In the genomic region with DNA sequence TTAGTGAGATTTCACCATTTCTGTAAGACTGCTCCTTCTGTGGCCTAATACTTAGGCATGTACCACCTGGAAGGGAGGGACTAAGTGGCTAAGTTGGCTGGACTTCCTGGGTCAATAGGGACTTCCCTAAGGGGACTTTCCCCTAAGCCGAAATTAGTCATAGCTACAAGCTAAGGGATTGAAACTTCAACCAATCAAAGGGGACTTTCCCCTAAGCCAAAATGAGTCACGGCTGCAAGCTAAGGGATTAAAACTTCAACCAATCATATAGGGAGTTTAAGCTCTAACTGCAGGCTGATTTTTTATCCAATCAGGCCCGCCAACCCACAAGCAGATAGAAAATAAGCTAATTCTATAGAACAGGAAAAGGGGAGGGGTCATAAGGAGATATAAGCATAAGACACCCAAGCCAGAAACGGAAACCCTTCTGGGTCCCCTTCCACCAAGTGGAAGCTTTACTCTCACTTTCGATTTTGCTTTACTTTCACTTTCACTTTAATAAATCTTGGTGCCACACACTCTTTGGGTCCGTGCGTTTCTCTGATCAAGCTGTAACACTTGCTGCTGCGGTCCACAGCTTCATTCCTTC, we compare ENCODE assay signal across 8 cellular contexts.
A peak's percentile ranks its signal among the peaks of the same experiment; 100 is the strongest.
DNase-seq lines count a peak whose midpoint lies in the region; ATAC-seq, FAIRE-seq and TF ChIP-seq lines count a peak whose summit lies in the region.

No MANE protein-coding gene starts in this region.

- H3K27ac ChIP-seq in coronary artery (no peak overlapping the region), heart right ventricle (no peak overlapping the region)

- no peaks in the 10 kb centered on the region for H3K36me3 ChIP-seq in heart right ventricle

- TF ChIP-seq CTCF in coronary artery (IDR thresholded peaks at IDR 0.05), result no peak
- TF ChIP-seq CTCF in GM10248 (IDR thresholded peaks at IDR 0.05; ENCODE audit: control extremely low read depth, extremely low read depth, low read depth, missing control alignments), result no peak
- TF ChIP-seq CTCF in heart right ventricle (IDR thresholded peaks at IDR 0.05), result no peak

- H3K4me1 ChIP-seq in heart right ventricle, result no peaks in the 10 kb centered on the region

- intact Hi-C loops in heart right ventricle (cut with DNase I), result no loop called here

- ATAC-seq in GM21515 (IDR thresholded peaks at IDR 0.05; ENCODE audit: unreplicated experiment) (peak; percentile 66), HG03558 (IDR thresholded peaks at IDR 0.05; ENCODE audit: extremely low read depth, unreplicated experiment) (peak; percentile 61), heart right ventricle (no peak)

- FAIRE-seq in GM18507 (lab: Jason Lieb, UNC), result peak; percentile 84

- DNase-seq in GM18507 (ENCODE audit: extremely low spot score, insufficient read length, low read depth) (no peak), coronary artery (ENCODE audit: low spot score) (no peak), GM10248 (ENCODE audit: extremely low spot score) (no peak), putamen (ENCODE audit: low spot score) (no peak), heart right ventricle (no peak), GM03348 (ENCODE audit: low spot score) (no peak)

- H3K4me3 ChIP-seq in coronary artery, result peak overlapping the region; percentile 39
- peak overlapping the region in 2 of 10 donors; percentile 1 to 24 for H3K4me3 ChIP-seq in heart right ventricle

- peaks cover 0 to 9% (median 0%) of the 10 kb centered on the region in 11 donors for H3K9me3 ChIP-seq in heart right ventricle

- WGBS in heart right ventricle, 2 donors, result 73 to 91% methylated on average over 8 of the region's 8 CpGs

- CTCF ChIA-PET in GM10248 (lab: Yijun Ruan, JAX), result interaction anchor here (0.8 kb wide), 1 partner anchor 9 kb away, joined by 3 read pairs; no protein-coding TSS in a partner anchor

- H3K27me3 ChIP-seq in heart right ventricle, result no peaks in the 10 kb centered on the region

- POLR2A ChIA-PET in GM10248 (lab: Yijun Ruan, JAX), result no interaction called here

Comparison
In these comparisons a context has a peak if more than half of its experiments do, and no peak if none do; other contexts are left out.
1. ATAC-seq: peak in GM21515 (single experiment) and HG03558 (single experiment); none in heart right ventricle (0 of 8).